In the genomic region with DNA sequence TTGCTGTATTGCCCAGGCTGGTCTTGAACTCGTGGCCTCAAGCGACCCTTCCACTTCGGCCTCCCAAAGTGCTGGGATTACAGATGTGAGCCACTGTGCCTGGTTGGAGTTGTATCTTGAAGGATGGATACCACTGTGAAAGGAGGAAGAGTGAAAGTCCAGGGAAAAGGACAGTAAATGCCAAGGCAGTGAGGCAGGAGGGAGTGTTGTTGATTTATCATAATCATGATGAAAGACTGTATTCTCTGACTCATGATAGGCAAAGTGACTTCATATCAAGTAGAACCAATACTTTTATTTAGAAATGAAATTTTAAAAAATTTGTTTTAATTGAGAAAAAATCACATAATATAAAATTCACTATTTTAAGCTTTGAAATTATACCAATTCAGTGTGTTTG, we compare ENCODE assay signal across 23 cellular contexts.
"Had no signal": no experiment of that assay in that cellular context is flagged by ENCODE, and none has a peak within 500 bp of the region (broad histone marks: within the 10 kb centered on the region; RNA-seq: fewer than 3 reads in every experiment).

No MANE protein-coding gene starts in this region.

- H3K27me3 ChIP-seq: gastrocnemius medialis, suprapubic skin had no signal

- H3K27ac ChIP-seq: gastrocnemius medialis, suprapubic skin had no signal

- H3K4me3 Mint-ChIP-seq: activated naive CD4-positive, alpha-beta T cell treated with anti-CD3 and anti-CD28 coated beads, Interleukin-2, amount 10 ng/mL, durations not matched to agents 7 days and 5 days; activated naive CD8-positive, alpha-beta T cell treated with anti-CD3 and anti-CD28 coated beads, Interleukin-2, amount 50 U/mL, for 24 hours; memory B cell; naive B cell; neural crest cell; stimulated activated naive CD8-positive, alpha-beta T cell treated with anti-CD3 and anti-CD28 coated beads, Interleukin-15, Interleukin-2, amounts not matched to agents 100 ng/mL and 50 ng/mL, for 24 hours had no signal

- H3K36me3 Mint-ChIP-seq: activated naive CD4-positive, alpha-beta T cell treated with anti-CD3 and anti-CD28 coated beads, Interleukin-2, amount 10 ng/mL, durations not matched to agents 7 days and 5 days; memory B cell; naive B cell had no signal

- ATAC-seq: activated naive CD8-positive, alpha-beta T cell treated with anti-CD3 and anti-CD28 coated beads, Interleukin-2, amount 50 U/mL, for 24 hours; gastrocnemius medialis; left ventricle myocardium superior; mucosa of descending colon had no signal

- H3K4me3 ChIP-seq: gastrocnemius medialis, mucosa of descending colon, suprapubic skin had no signal

- H3K27ac Mint-ChIP-seq: activated naive CD4-positive, alpha-beta T cell treated with anti-CD3 and anti-CD28 coated beads, Interleukin-2, amount 10 ng/mL, durations not matched to agents 7 days and 5 days; activated naive CD8-positive, alpha-beta T cell treated with anti-CD3 and anti-CD28 coated beads, Interleukin-2, amount 50 U/mL, for 24 hours; memory B cell; stimulated activated naive CD8-positive, alpha-beta T cell treated with anti-CD3 and anti-CD28 coated beads, Interleukin-15, Interleukin-2, amounts not matched to agents 100 ng/mL and 50 ng/mL, for 24 hours had no signal

- DNase-seq: activated CD4-positive, alpha-beta T cell treated with anti-CD3 and anti-CD28 coated beads for 48 hours; activated CD4-positive, CD25-positive, alpha-beta regulatory T cell; activated CD8-positive, alpha-beta memory T cell treated with anti-CD3 and anti-CD28 coated beads, Interleukin-2, amount 50 U/mL, for 48 hours; activated effector memory CD4-positive, alpha-beta T cell treated with Interleukin-2 at 50 U/mL for 16 hours; activated naive CD4-positive, alpha-beta T cell treated with anti-CD3 and anti-CD28 coated beads, Interleukin-2, amount 10 ng/mL, durations not matched to agents 7 days and 5 days; activated naive CD8-positive, alpha-beta T cell treated with anti-CD3 and anti-CD28 coated beads, Interleukin-2, amount 50 U/mL, for 24 hours; activated T-cell treated with anti-CD3 and anti-CD28 coated beads, Interleukin-2, amount 50 U/mL, for 48 hours; dermis blood vessel endothelial cell; effector memory CD4-positive, alpha-beta T cell; gastrocnemius medialis; head of caudate nucleus; left ventricle myocardium superior; mucosa of descending colon; naive B cell; T-helper 1 cell; T1000; trophoblast cell had no signal

- H3K9me3 Mint-ChIP-seq: activated naive CD4-positive, alpha-beta T cell treated with anti-CD3 and anti-CD28 coated beads, Interleukin-2, amount 10 ng/mL, durations not matched to agents 7 days and 5 days; activated naive CD8-positive, alpha-beta T cell treated with anti-CD3 and anti-CD28 coated beads, Interleukin-2, amount 50 U/mL, for 24 hours; neural crest cell; stimulated activated naive CD8-positive, alpha-beta T cell treated with anti-CD3 and anti-CD28 coated beads, Interleukin-15, Interleukin-2, amounts not matched to agents 100 ng/mL and 50 ng/mL, for 24 hours had no signal

- H3K27me3 Mint-ChIP-seq: activated naive CD4-positive, alpha-beta T cell treated with anti-CD3 and anti-CD28 coated beads, Interleukin-2, amount 10 ng/mL, durations not matched to agents 7 days and 5 days; memory B cell; naive B cell; progenitor cell of endocrine pancreas; stimulated activated naive CD8-positive, alpha-beta T cell treated with anti-CD3 and anti-CD28 coated beads, Interleukin-15, Interleukin-2, amounts not matched to agents 100 ng/mL and 50 ng/mL, for 24 hours had no signal

- H3K4me1 ChIP-seq: gastrocnemius medialis, suprapubic skin had no signal

- FAIRE-seq: astrocyte had no signal

- H3K4me1 Mint-ChIP-seq: activated naive CD4-positive, alpha-beta T cell treated with anti-CD3 and anti-CD28 coated beads, Interleukin-2, amount 10 ng/mL, durations not matched to agents 7 days and 5 days; activated naive CD8-positive, alpha-beta T cell treated with anti-CD3 and anti-CD28 coated beads, Interleukin-2, amount 50 U/mL, for 24 hours; memory B cell; naive B cell had no signal
